Comparison of ENCODE assay signal across 17 cellular contexts in the genomic region with DNA sequence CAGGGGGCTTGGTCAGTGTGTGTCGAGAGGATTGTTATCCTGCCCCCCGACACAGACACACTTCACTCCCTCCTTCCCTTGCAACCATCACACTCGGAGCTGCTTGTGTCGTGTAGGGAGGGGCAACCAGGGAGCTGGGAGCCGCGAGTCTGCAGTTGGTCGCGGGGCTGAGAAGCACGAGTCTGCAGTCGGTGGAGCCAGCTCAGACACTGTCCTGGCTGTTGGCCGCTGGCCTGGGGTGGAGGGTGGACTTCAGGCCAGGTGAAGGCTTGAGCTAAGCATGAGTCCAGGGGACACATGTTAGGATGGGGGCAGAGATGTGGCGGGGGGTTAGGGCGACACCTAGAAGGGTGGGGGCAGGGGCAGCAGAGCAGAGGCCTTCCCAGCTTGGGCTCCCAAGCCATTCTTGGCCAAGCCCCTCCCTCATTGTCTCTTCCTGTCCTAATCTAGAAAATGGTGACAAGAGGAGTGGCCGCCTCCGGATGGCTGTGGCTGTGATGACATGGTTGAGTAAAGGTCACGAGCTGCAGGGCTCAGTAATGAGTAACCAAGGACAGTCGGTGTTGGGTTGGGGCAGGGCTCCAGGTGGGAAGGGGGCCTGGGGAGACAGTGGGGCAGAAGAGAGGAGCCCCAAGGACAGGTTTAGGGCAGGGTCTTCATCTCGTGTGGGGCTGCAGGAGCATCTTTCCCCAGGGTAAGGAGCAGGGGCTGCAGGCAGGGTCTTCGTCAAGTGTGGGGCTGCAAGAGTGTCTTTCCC. TPM values are rescaled to one million over a fixed set of nuclear protein-coding genes. Genes with fewer than 3 reads are reported as not detected.
DNase-seq lines count a peak whose midpoint lies in the region; ATAC-seq and FAIRE-seq lines count a peak whose summit lies in the region.
"Had no signal": no experiment of that assay in that cellular context is flagged by ENCODE, and none has a peak within 500 bp of the region (broad histone marks: within the 10 kb centered on the region; RNA-seq: fewer than 3 reads in every experiment).

No MANE protein-coding gene starts in this region.

- CTCF ChIA-PET in activated CD4-positive, alpha-beta T cell treated with anti-CD3 and anti-CD28 coated beads for 36 hours (lab: Charles Lee): interaction anchor here (0.5 to 2.0 kb wide), 4 partner anchors 7 to 176 kb away, joined by 3 to 4 read pairs (median 4); no protein-coding TSS in a partner anchor
- CTCF ChIA-PET in activated CD4-positive, alpha-beta T cell treated with anti-CD3 and anti-CD28 coated beads, Interleukin-2, amount 10 ng/mL, durations not matched to agents 7 days and 5 days (lab: Charles Lee): interaction anchor here (0.9 to 1.6 kb wide), 3 partner anchors 8 to 15 kb away, joined by 3 to 7 read pairs (median 3); a partner anchor contains a TSS

- no peak overlapping the region for H3K4me3 Mint-ChIP-seq in activated CD4-positive, alpha-beta T cell treated with anti-CD3 and anti-CD28 coated beads for 36 hours
- H3K4me3 Mint-ChIP-seq in activated CD4-positive, alpha-beta T cell treated with anti-CD3 and anti-CD28 coated beads, Interleukin-2, amount 10 ng/mL, durations not matched to agents 7 days and 5 days: no peak overlapping the region
- H3K4me3 Mint-ChIP-seq: activated naive CD4-positive, alpha-beta T cell treated with anti-CD3 and anti-CD28 coated beads, Interleukin-2, amount 50 U/mL, for 24 hours had no signal

- H3K9me3 Mint-ChIP-seq in activated CD4-positive, alpha-beta T cell treated with anti-CD3 and anti-CD28 coated beads for 36 hours (ENCODE audit: low read depth): no peaks in the 10 kb centered on the region
- H3K9me3 Mint-ChIP-seq in activated CD4-positive, alpha-beta T cell treated with anti-CD3 and anti-CD28 coated beads, Interleukin-2, amount 10 ng/mL, durations not matched to agents 7 days and 5 days: no peaks in the 10 kb centered on the region
- H3K9me3 Mint-ChIP-seq: activated naive CD4-positive, alpha-beta T cell treated with anti-CD3 and anti-CD28 coated beads, Interleukin-2, amount 50 U/mL, for 24 hours had no signal

- POLR2A ChIA-PET in activated CD4-positive, alpha-beta T cell treated with anti-CD3 and anti-CD28 coated beads for 36 hours (lab: Charles Lee): no interaction called here
- POLR2A ChIA-PET in activated CD4-positive, alpha-beta T cell treated with anti-CD3 and anti-CD28 coated beads, Interleukin-2, amount 10 ng/mL, durations not matched to agents 7 days and 5 days (lab: Charles Lee): no interaction called here

- peak overlapping the region; percentile 30 for H3K27ac Mint-ChIP-seq in activated CD4-positive, alpha-beta T cell treated with anti-CD3 and anti-CD28 coated beads for 36 hours
- no peak overlapping the region for H3K27ac Mint-ChIP-seq in activated CD4-positive, alpha-beta T cell treated with anti-CD3 and anti-CD28 coated beads, Interleukin-2, amount 10 ng/mL, durations not matched to agents 7 days and 5 days
- H3K27ac Mint-ChIP-seq: activated naive CD4-positive, alpha-beta T cell treated with anti-CD3 and anti-CD28 coated beads, Interleukin-2, amount 50 U/mL, for 24 hours had no signal

- peaks cover 31% of the 10 kb centered on the region for H3K36me3 Mint-ChIP-seq in activated CD4-positive, alpha-beta T cell treated with anti-CD3 and anti-CD28 coated beads for 36 hours (ENCODE audit: low read depth)
- peaks cover 47% of the 10 kb centered on the region for H3K36me3 Mint-ChIP-seq in activated CD4-positive, alpha-beta T cell treated with anti-CD3 and anti-CD28 coated beads, Interleukin-2, amount 10 ng/mL, durations not matched to agents 7 days and 5 days (ENCODE audit: low read depth)

- FAIRE-seq in RCC 7860 (lab: Jason Lieb, UNC): no peak
- FAIRE-seq: A204.1, D721Med, GM19239 had no signal

- intact Hi-C loops in activated CD4-positive, alpha-beta T cell treated with anti-CD3 and anti-CD28 coated beads for 36 hours (cut with DNase I, micrococcal nuclease): no loop called here
- intact Hi-C loops in left cardiac atrium (cut with DNase I): no loop called here
- intact Hi-C loops in sciatic nerve (cut with DNase I): no loop called here

- peaks cover 36% of the 10 kb centered on the region for H3K4me1 Mint-ChIP-seq in activated CD4-positive, alpha-beta T cell treated with anti-CD3 and anti-CD28 coated beads for 36 hours
- H3K4me1 Mint-ChIP-seq in activated CD4-positive, alpha-beta T cell treated with anti-CD3 and anti-CD28 coated beads, Interleukin-2, amount 10 ng/mL, durations not matched to agents 7 days and 5 days: peaks cover 35% of the 10 kb centered on the region

- peak; percentile 57 for ATAC-seq in activated CD4-positive, alpha-beta T cell treated with anti-CD3 and anti-CD28 coated beads for 36 hours
- ATAC-seq in left cardiac atrium: peak; percentile 62 to 74
- ATAC-seq in sciatic nerve: no peak
- ATAC-seq in GM21390 (IDR thresholded peaks at IDR 0.05; ENCODE audit: unreplicated experiment): no peak
- ATAC-seq: upper lobe of right lung had no signal

- H3K27me3 Mint-ChIP-seq in activated CD4-positive, alpha-beta T cell treated with anti-CD3 and anti-CD28 coated beads for 36 hours: no peaks in the 10 kb centered on the region
- no peaks in the 10 kb centered on the region for H3K27me3 Mint-ChIP-seq in activated CD4-positive, alpha-beta T cell treated with anti-CD3 and anti-CD28 coated beads, Interleukin-2, amount 10 ng/mL, durations not matched to agents 7 days and 5 days
- H3K27me3 Mint-ChIP-seq: activated naive CD4-positive, alpha-beta T cell treated with anti-CD3 and anti-CD28 coated beads, Interleukin-2, amount 50 U/mL, for 24 hours had no signal

- DNase-seq in activated CD4-positive, alpha-beta T cell treated with anti-CD3 and anti-CD28 coated beads for 36 hours: peak; percentile 64
- DNase-seq in activated CD4-positive, alpha-beta T cell treated with anti-CD3 and anti-CD28 coated beads, Interleukin-2, amount 10 ng/mL, durations not matched to agents 7 days and 5 days: no peak
- DNase-seq in RCC 7860 (ENCODE audit: low spot score) (peak; percentile 4), left cardiac atrium (peak; percentile 60), sciatic nerve (ENCODE audit: low spot score) (peak; percentile 47), GM19238 (ENCODE audit: insufficient read length, low spot score) (no peak), dermis blood vessel endothelial cell (no peak)
- DNase-seq: NCI-H1694, NCI-H69, SIG-M5 had no signal

RNA-seq across cellular contexts. Expression of a gene that starts 8.5 kb away (rescaled TPM):
- total RNA-seq in activated CD4-positive, alpha-beta T cell treated with anti-CD3 and anti-CD28 coated beads for 36 hours: 100 to 1,000 TPM in 1 of 2 experiments, 10 to 100 TPM in 1; 100.0 to 129 TPM
- total RNA-seq in activated CD4-positive, alpha-beta T cell treated with anti-CD3 and anti-CD28 coated beads, Interleukin-2, amount 10 ng/mL, durations not matched to agents 7 days and 5 days: 100 to 1,000 TPM; 101 to 102 TPM
- total RNA-seq in left cardiac atrium: 10 to 100 TPM; 60.5 to 75.1 TPM
- total RNA-seq in sciatic nerve: 46.9 TPM
- total RNA-seq in dermis blood vessel endothelial cell: 88.8 and 113 TPM in 2 replicates

RNA-seq across cellular contexts. Expression of a gene that starts 58.0 kb away (rescaled TPM):
- not detected for total RNA-seq in activated CD4-positive, alpha-beta T cell treated with anti-CD3 and anti-CD28 coated beads for 36 hours
- total RNA-seq in activated CD4-positive, alpha-beta T cell treated with anti-CD3 and anti-CD28 coated beads, Interleukin-2, amount 10 ng/mL, durations not matched to agents 7 days and 5 days: not detected
- total RNA-seq in left cardiac atrium (10 to 100 TPM; 29.6 to 38.4 TPM), sciatic nerve (9.0 TPM), dermis blood vessel endothelial cell (0.56 and 0.68 TPM in 2 replicates)
- total RNA-seq: H4 had no signal

RNA-seq across cellular contexts. Expression of a gene that starts 58.6 kb away (rescaled TPM):
- total RNA-seq in activated CD4-positive, alpha-beta T cell treated with anti-CD3 and anti-CD28 coated beads for 36 hours: not detected
- not detected for total RNA-seq in activated CD4-positive, alpha-beta T cell treated with anti-CD3 and anti-CD28 coated beads, Interleukin-2, amount 10 ng/mL, durations not matched to agents 7 days and 5 days
- total RNA-seq in left cardiac atrium (10 to 100 TPM; 51.0 to 53.0 TPM), sciatic nerve (55.0 TPM), dermis blood vessel endothelial cell (23.1 and 52.6 TPM in 2 replicates)
- total RNA-seq: H4 had no signal

Comparison
In these comparisons a context has a peak if more than half of its experiments do, and no peak if none do; other contexts are left out.
1. DNase-seq: peak in activated CD4-positive, alpha-beta T cell treated with anti-CD3 and anti-CD28 coated beads for 36 hours (single experiment), RCC 7860 (single experiment), left cardiac atrium (single experiment) and sciatic nerve (single experiment); none in activated CD4-positive, alpha-beta T cell treated with anti-CD3 and anti-CD28 coated beads, Interleukin-2, amount 10 ng/mL, durations not matched to agents 7 days and 5 days (single experiment), GM19238 (single experiment) and dermis blood vessel endothelial cell (single experiment).
2. ATAC-seq: peak in activated CD4-positive, alpha-beta T cell treated with anti-CD3 and anti-CD28 coated beads for 36 hours (single experiment) and left cardiac atrium (2 of 2); none in sciatic nerve (single experiment) and GM21390 (single experiment).
3. RNA of a gene that starts 58.6 kb away (total RNA-seq): 55.0 TPM in sciatic nerve (single experiment), 51.0 to 53.0 TPM in left cardiac atrium and 23.1 to 52.6 TPM in dermis blood vessel endothelial cell; not detected in activated CD4-positive, alpha-beta T cell treated with anti-CD3 and anti-CD28 coated beads for 36 hours and not detected in activated CD4-positive, alpha-beta T cell treated with anti-CD3 and anti-CD28 coated beads, Interleukin-2, amount 10 ng/mL, durations not matched to agents 7 days and 5 days; every median in the first group is over 10 times any median in the second.